31 cellular contexts compared by ENCODE assay signal in genomic region chr17:58394534-58395223, GRCh38. TPM values are rescaled to one million over a fixed set of nuclear protein-coding genes. Genes with fewer than 3 reads are reported as not detected.
DNase-seq lines count a peak whose midpoint lies in the region; ATAC-seq, FAIRE-seq and TF ChIP-seq lines count a peak whose summit lies in the region.
"Had no signal": no experiment of that assay in that cellular context is flagged by ENCODE, and none has a peak within 500 bp of the region (broad histone marks: within the 10 kb centered on the region; RNA-seq: fewer than 3 reads in every experiment).

No MANE protein-coding gene starts in this region.

- CTCF ChIA-PET in Caco-2 (lab: Charles Lee): interaction anchor here (0.7 to 1.4 kb wide), 2 partner anchors 23 to 78 kb away, joined by 3 read pairs; partner anchors contain the start of gene RNF43

- H3K36me3 ChIP-seq in Caco-2 (ENCODE audit: control insufficient read depth, insufficient read depth, low read length) (no peaks in the 10 kb centered on the region), RWPE2 (ENCODE audit: low read depth) (peaks cover 3% of the 10 kb centered on the region; the same call in 1 of the 2 replicates), mucosa of descending colon (ENCODE audit: low read depth) (no peaks in the 10 kb centered on the region)
- H3K36me3 ChIP-seq: gastroesophageal sphincter, stomach had no signal

- BruUV-seq in Caco-2 (replicated peaks; lab: Mats Ljungman, UMichigan): no TSS peak

- peak overlapping the region; percentile 12 for H3K4me3 Mint-ChIP-seq in Caco-2 (ENCODE audit: unreplicated experiment)
- no peak overlapping the region for H3K4me3 Mint-ChIP-seq in endothelial cell (ENCODE audit: unreplicated experiment)
- H3K4me3 Mint-ChIP-seq: activated CD4-positive, alpha-beta memory T cell treated with anti-CD3 and anti-CD28 coated beads for 36 hours; activated naive CD8-positive, alpha-beta T cell treated with anti-CD3 and anti-CD28 coated beads, Interleukin-2, amount 50 U/mL, for 24 hours; activated T-cell treated with anti-CD3 and anti-CD28 coated beads, Interleukin-2, amount 50 U/mL, for 72 hours had no signal

- H3K4me3 ChIP-seq in Caco-2 (ENCODE audit: low read depth, low read length): no peak overlapping the region
- no peak overlapping the region for H3K4me3 ChIP-seq in RWPE2 (ENCODE audit: severe bottlenecking)
- no peak overlapping the region for H3K4me3 ChIP-seq in epithelial cell of esophagus (ENCODE audit: low read length)
- no peak overlapping the region for H3K4me3 ChIP-seq in mucosa of descending colon
- H3K4me3 ChIP-seq: gastroesophageal sphincter, stomach had no signal

- H3K27ac Mint-ChIP-seq in Caco-2 (ENCODE audit: unreplicated experiment) (peak overlapping the region; percentile 58), endothelial cell (ENCODE audit: unreplicated experiment) (no peak overlapping the region)
- H3K27ac Mint-ChIP-seq: activated CD4-positive, alpha-beta memory T cell treated with anti-CD3 and anti-CD28 coated beads for 36 hours; activated naive CD8-positive, alpha-beta T cell treated with anti-CD3 and anti-CD28 coated beads, Interleukin-2, amount 50 U/mL, for 24 hours; activated T-cell treated with anti-CD3 and anti-CD28 coated beads, Interleukin-2, amount 50 U/mL, for 72 hours had no signal

- in situ Hi-C loops in G401 (cut with HindIII; ENCODE audit: low sequenced_read_pairs): no loop called here

- POLR2A ChIA-PET in Caco-2 (lab: Charles Lee): interaction anchor here (1.1 kb wide), 2 partner anchors 23 to 42 kb away, joined by 3 to 4 read pairs; partner anchors contain the start of genes RNF43 and SUPT4H1

- DNase-seq in Caco-2 (no peak), RWPE2 (ENCODE audit: low spot score) (no peak), epithelial cell of esophagus (ENCODE audit: low read depth) (peak; percentile 59), mucosa of descending colon (no peak), NCI-H446 (lab: John Stamatoyannopoulos, UW) (no peak), G401 (ENCODE audit: low spot score) (no peak), HTR-8/SVneo (ENCODE audit: insufficient read length, low spot score) (no peak), endothelial cell (ENCODE audit: low spot score) (no peak)
- DNase-seq: ACHN; activated CD4-positive, alpha-beta memory T cell treated with anti-CD3 and anti-CD28 coated beads for 36 hours; activated CD4-positive, alpha-beta T cell treated with anti-CD3 and anti-CD28 coated beads for 1 hour; activated naive CD4-positive, alpha-beta T cell; activated naive CD8-positive, alpha-beta T cell treated with anti-CD3 and anti-CD28 coated beads, Interleukin-2, amount 50 U/mL, for 24 hours; activated T-cell treated with anti-CD3 and anti-CD28 coated beads, Interleukin-2, amount 50 U/mL, for 72 hours; dermis blood vessel endothelial cell; DMS153; KG1; mesendoderm; MM.1S; NCI-H2029 treated with DMSO at 0.1 percent for 48 hours; NCI-H526 treated with DMSO at 0.1 percent for 48 hours; NK-92 treated with Interleukin-12 subunit alpha and Interleukin-12 subunit beta, amount 100 ng/mL, for 24 hours; right cardiac atrium; Right ventricle myocardium superior; stomach; T-helper 2 cell had no signal

- H3K27me3 Mint-ChIP-seq in Caco-2 (ENCODE audit: insufficient read depth, unreplicated experiment) (no peaks in the 10 kb centered on the region), endothelial cell (ENCODE audit: unreplicated experiment) (no peaks in the 10 kb centered on the region)
- H3K27me3 Mint-ChIP-seq: activated CD4-positive, alpha-beta memory T cell treated with anti-CD3 and anti-CD28 coated beads for 36 hours; activated naive CD8-positive, alpha-beta T cell treated with anti-CD3 and anti-CD28 coated beads, Interleukin-2, amount 50 U/mL, for 24 hours had no signal

- H3K9me3 Mint-ChIP-seq in Caco-2 (ENCODE audit: unreplicated experiment): no peaks in the 10 kb centered on the region
- no peaks in the 10 kb centered on the region for H3K9me3 Mint-ChIP-seq in endothelial cell (ENCODE audit: unreplicated experiment)
- H3K9me3 Mint-ChIP-seq: activated CD4-positive, alpha-beta memory T cell treated with anti-CD3 and anti-CD28 coated beads for 36 hours; activated naive CD8-positive, alpha-beta T cell treated with anti-CD3 and anti-CD28 coated beads, Interleukin-2, amount 50 U/mL, for 24 hours; activated T-cell treated with anti-CD3 and anti-CD28 coated beads, Interleukin-2, amount 50 U/mL, for 72 hours had no signal

- H3K9me3 ChIP-seq in Caco-2 (no peaks in the 10 kb centered on the region), RWPE2 (ENCODE audit: severe bottlenecking) (no peaks in the 10 kb centered on the region), mucosa of descending colon (no peaks in the 10 kb centered on the region)
- H3K9me3 ChIP-seq: gastroesophageal sphincter, stomach had no signal

- H3K27me3 ChIP-seq in Caco-2 (replicated peaks; ENCODE audit: control insufficient read depth, insufficient read depth, low read length) (no peaks in the 10 kb centered on the region), RWPE2 (ENCODE audit: insufficient read depth, poor library complexity, severe bottlenecking) (no peaks in the 10 kb centered on the region)
- H3K27me3 ChIP-seq: stomach had no signal

- peaks cover 76% of the 10 kb centered on the region for H3K4me1 Mint-ChIP-seq in Caco-2 (ENCODE audit: low read depth, unreplicated experiment)
- no peaks in the 10 kb centered on the region for H3K4me1 Mint-ChIP-seq in endothelial cell (ENCODE audit: unreplicated experiment)

- H3K36me3 Mint-ChIP-seq in Caco-2 (ENCODE audit: insufficient read depth, unreplicated experiment) (peaks cover 77% of the 10 kb centered on the region), endothelial cell (ENCODE audit: low read depth, unreplicated experiment) (no peaks in the 10 kb centered on the region)
- H3K36me3 Mint-ChIP-seq: activated CD4-positive, alpha-beta memory T cell treated with anti-CD3 and anti-CD28 coated beads for 36 hours had no signal

- FAIRE-seq in HTR-8/SVneo (lab: Jason Lieb, UNC): no peak
- FAIRE-seq: astrocyte, G401.6 had no signal

- intact Hi-C loops in Caco-2 (cut with micrococcal nuclease; ENCODE audit: unreplicated experiment): no loop called here
- intact Hi-C loops in mucosa of descending colon (cut with DNase I, micrococcal nuclease): no loop called here

- H3K27ac ChIP-seq in RWPE2 (ENCODE audit: poor library complexity, severe bottlenecking): peak overlapping the region; percentile 9
- H3K27ac ChIP-seq: gastroesophageal sphincter had no signal

- peak; percentile 76 for ATAC-seq in RWPE2 (ENCODE audit: low read depth)
- peak; percentile 76 for ATAC-seq in mucosa of descending colon
- ATAC-seq: activated naive CD8-positive, alpha-beta T cell treated with anti-CD3 and anti-CD28 coated beads, Interleukin-2, amount 50 U/mL, for 24 hours; activated T-cell treated with anti-CD3 and anti-CD28 coated beads, Interleukin-2, amount 50 U/mL, for 72 hours; gastroesophageal sphincter; left lobe of liver; right cardiac atrium; SK-N-SH treated with all-trans-retinoic acid at 6 μM for 48 hours had no signal

- peaks cover 96% of the 10 kb centered on the region for H3K4me1 ChIP-seq in Caco-2
- peaks cover 39% of the 10 kb centered on the region for H3K4me1 ChIP-seq in RWPE2 (ENCODE audit: insufficient read depth, poor library complexity, severe bottlenecking)
- H3K4me1 ChIP-seq in mucosa of descending colon (ENCODE audit: low read depth): peaks cover 16% of the 10 kb centered on the region
- H3K4me1 ChIP-seq: gastroesophageal sphincter had no signal

- TF ChIP-seq CTCF in Caco-2 (IDR thresholded peaks at IDR 0.05; ENCODE audit: insufficient read depth in 1 of 2, low read depth in 1 of 2, low read length in 1 of 2, severe bottlenecking in 1 of 2, unreplicated experiment in 1 of 2): no peak
- no peak for TF ChIP-seq CTCF in RWPE2 (IDR thresholded peaks at IDR 0.05; ENCODE audit: poor library complexity, severe bottlenecking)
- TF ChIP-seq CTCF in epithelial cell of esophagus (IDR thresholded peaks at IDR 0.05; ENCODE audit: insufficient read depth, low read depth, low read length, missing control alignments): no peak
- TF ChIP-seq CTCF in mucosa of descending colon (IDR thresholded peaks at IDR 0.05): no peak
- no peak for TF ChIP-seq CTCF in endothelial cell (IDR thresholded peaks at IDR 0.05; ENCODE audit: unreplicated experiment)

RNA-seq across cellular contexts. Expression of gene RNF43, which starts 22.7 kb away (rescaled TPM):
- total RNA-seq in Caco-2 (2022): 84.2 and 87.1 TPM in 2 replicates
- 10 to 100 TPM; 24.2 to 68.5 (median 37.7) TPM for total RNA-seq in mucosa of descending colon
- total RNA-seq in G401 (2014; rRNA removed; shearing (Covaris generic)): not detected in 2 replicates
- 0.56 TPM for total RNA-seq in endothelial cell (ENCODE audit: unreplicated experiment)
- total RNA-seq: dermis blood vessel endothelial cell had no signal

RNA-seq across cellular contexts. Expression of gene SUPT4H1, which starts 42.7 kb away (rescaled TPM):
- total RNA-seq in Caco-2 (2022) (70.9 and 71.4 TPM in 2 replicates), mucosa of descending colon (10 to 100 TPM; 57.9 to 79.5 (median 68.9) TPM), endothelial cell (ENCODE audit: unreplicated experiment) (150 TPM)
- total RNA-seq in G401 (2014; rRNA removed; shearing (Covaris generic)): 58.7 and 73.6 TPM in 2 replicates

Comparison
In these comparisons a context has a peak if more than half of its experiments do, and no peak if none do; other contexts are left out.
1. RNA of gene RNF43, which starts 22.7 kb away (total RNA-seq): 84.2 to 87.1 TPM in Caco-2 and 24.2 to 68.5 TPM in mucosa of descending colon; 0.56 TPM in endothelial cell (single experiment) and not detected in G401; every median in the first group is over 10 times any median in the second.